Comparison of ENCODE assay signal across 30 cellular contexts in genomic region chr1:197066277-197066676, GRCh38. TPM values are rescaled to one million over a fixed set of nuclear protein-coding genes. Genes with fewer than 3 reads are reported as not detected.
"Had no signal": no experiment of that assay in that cellular context is flagged by ENCODE, and none has a peak within 500 bp of the region (broad histone marks: within the 10 kb centered on the region; RNA-seq: fewer than 3 reads in every experiment).

No MANE protein-coding gene starts in this region.

- FAIRE-seq: islet of Langerhans, keratinocyte had no signal

- DNase-seq: colonic mucosa; cortex of kidney; effector CD8-positive, alpha-beta T cell; effector memory CD8-positive, alpha-beta T cell; endodermal cell; erythroblast; esophagus squamous epithelium; foreskin melanocyte; gastrocnemius medialis; glutamatergic neuron; head of caudate nucleus; heart right ventricle; hippocampal formation; left cardiac atrium; left ventricle myocardium inferior; lower lobe of right lung; mucosa of descending colon; naive B cell had no signal

- H3K9me3 ChIP-seq: colonic mucosa, esophagus squamous epithelium, gastrocnemius medialis, lower lobe of right lung, mucosa of descending colon had no signal

- H3K4me3 ChIP-seq: colonic mucosa, esophagus squamous epithelium, gastrocnemius medialis, heart right ventricle, left ventricle myocardium inferior, lower lobe of right lung, mucosa of descending colon had no signal

- H3K27ac ChIP-seq: colonic mucosa, epithelial cell of prostate, esophagus squamous epithelium, gastrocnemius medialis, heart right ventricle, left ventricle myocardium inferior, lower lobe of right lung had no signal

- H3K4me1 ChIP-seq: colonic mucosa, esophagus squamous epithelium, gastrocnemius medialis, heart right ventricle, left ventricle myocardium inferior, lower lobe of right lung had no signal

- ATAC-seq: effector memory CD8-positive, alpha-beta T cell; esophagus mucosa; gastrocnemius medialis; heart right ventricle; left cardiac atrium; lower lobe of right lung; mucosa of descending colon had no signal

- H3K36me3 ChIP-seq: colonic mucosa, esophagus squamous epithelium, gastrocnemius medialis, heart right ventricle, left ventricle myocardium inferior, lower lobe of right lung had no signal

- H3K27me3 ChIP-seq: colonic mucosa, esophagus squamous epithelium, gastrocnemius medialis, heart right ventricle had no signal

RNA-seq across cellular contexts. Expression of gene F13B, which starts 0.8 kb away (rescaled TPM):
- total RNA-seq: chondrocyte, colonic mucosa, dermis microvascular lymphatic vessel endothelial cell, endodermal cell, esophagus mucosa, esophagus squamous epithelium, gastrocnemius medialis, heart right ventricle, kidney epithelial cell, left cardiac atrium, left ventricle myocardium inferior, lower leg skin, lower lobe of right lung, lung microvascular endothelial cell, mesenteric fat pad, mesothelial cell of epicardium, mucosa of descending colon, myocyte had no signal
- polyA plus RNA-seq: heart right ventricle, keratinocyte had no signal
